Comparison of ENCODE assay signal across 21 cellular contexts in genomic region chr14:59698793-59699192, GRCh38.
DNase-seq lines count a peak whose midpoint lies in the region; ATAC-seq, FAIRE-seq and TF ChIP-seq lines count a peak whose summit lies in the region.
"Had no signal": no experiment of that assay in that cellular context is flagged by ENCODE, and none has a peak within 500 bp of the region (broad histone marks: within the 10 kb centered on the region; RNA-seq: fewer than 3 reads in every experiment).

No MANE protein-coding gene starts in this region.

- H3K36me3 ChIP-seq in liver (ENCODE audit: control insufficient read depth in 4 of 4, insufficient read depth in 3 of 4, low read depth in 1 of 4, low read length in 3 of 4) (no peaks in the 10 kb centered on the region), HepG2 (replicated peaks in 1 of 2; ENCODE audit: control insufficient read depth in 1 of 2, insufficient read depth in 2 of 2, low read length in 2 of 2) (no peaks in the 10 kb centered on the region), endodermal cell (ENCODE audit: control insufficient read depth, insufficient read depth, low read length) (no peaks in the 10 kb centered on the region)
- H3K36me3 ChIP-seq: cardiac muscle cell, neutrophil, Peyer's patch, stomach had no signal

- H3K9me3 ChIP-seq in liver (ENCODE audit: control insufficient read depth in 4 of 4, low read length in 3 of 4), result no peaks in the 10 kb centered on the region
- peaks cover 13% of the 10 kb centered on the region; the same call in 1 of the 2 replicates for H3K9me3 ChIP-seq in HepG2 (ENCODE audit: low read length)
- peaks cover 10% of the 10 kb centered on the region for H3K9me3 ChIP-seq in endodermal cell (ENCODE audit: control insufficient read depth, low read length)
- H3K9me3 ChIP-seq: neutrophil, Peyer's patch, stomach had no signal

- no TSS peak for BruUV-seq in HepG2 (replicated peaks; lab: Mats Ljungman, UMichigan)

- no peak overlapping the region for H3K9ac ChIP-seq in liver (ENCODE audit: low read depth in 1 of 2, low read length in 2 of 2)
- H3K9ac ChIP-seq in HepG2 (ENCODE audit: insufficient read depth, low read depth, low read length), result no peak overlapping the region
- no peak overlapping the region for H3K9ac ChIP-seq in endodermal cell (ENCODE audit: extremely low read depth, low read length, poor library complexity, severe bottlenecking)

- WGBS in liver, result 94% methylated on average over 2 of the region's 2 CpGs
- WGBS in HepG2 (ENCODE audit: low lambda C conversion rate), result 6% methylated on average over 2 of the region's 2 CpGs
- no CpG with 5 or more reads among the region's 2 CpGs for WGBS in endodermal cell (ENCODE audit: insufficient coverage in 1 of 2, insufficient read length in 1 of 2), 2 experiments

- H3K79me2 ChIP-seq in HepG2 (ENCODE audit: insufficient read depth, low read length), result no peaks in the 10 kb centered on the region

- no peak for TF ChIP-seq RAD21 in liver (IDR thresholded peaks at IDR 0.05)
- TF ChIP-seq RAD21 in HepG2 (CRISPR knock-in tag; IDR thresholded peaks at IDR 0.05), result no peak

- H3K27me3 ChIP-seq in liver (ENCODE audit: control insufficient read depth in 4 of 4, insufficient read depth in 4 of 4, low read length in 3 of 4), result no peaks in the 10 kb centered on the region
- no peaks in the 10 kb centered on the region for H3K27me3 ChIP-seq in HepG2 (ENCODE audit: control insufficient read depth in 1 of 2, insufficient read depth in 2 of 2, low read length in 2 of 2)
- peaks cover 8% of the 10 kb centered on the region for H3K27me3 ChIP-seq in endodermal cell (ENCODE audit: control insufficient read depth, insufficient read depth, low read length, poor library complexity, severe bottlenecking)
- H3K27me3 ChIP-seq: cardiac muscle cell, neutrophil, Peyer's patch, stomach had no signal

- TF ChIP-seq EP300 in HepG2 (IDR thresholded peaks at IDR 0.05; ENCODE audit: low read depth in 2 of 2, low read length in 2 of 2), result no peak
- TF ChIP-seq EP300 in HepG2 (CRISPR knock-in tag; IDR thresholded peaks at IDR 0.05; ENCODE audit: borderline replicate concordance), result no peak

- H3K36me3 Mint-ChIP-seq in endodermal cell (ENCODE audit: low read depth), result peaks cover 2% of the 10 kb centered on the region
- H3K36me3 Mint-ChIP-seq: activated naive CD4-positive, alpha-beta T cell treated with anti-CD3 and anti-CD28 coated beads, Interleukin-2, amount 10 ng/mL, durations not matched to agents 7 days and 5 days had no signal

- in situ Hi-C loops in HepG2 (cut with HindIII; ENCODE audit: extremely low pct_ligation_motif_present, low pct_unique_long_range_greater_than_20kb), result no loop called here

- intact Hi-C loops in HepG2 (cut with micrococcal nuclease; ENCODE audit: unreplicated experiment), result no loop called here

- CTCF ChIA-PET in HepG2 (lab: Yijun Ruan, JAX; ENCODE audit: low intra/inter-chr PET ratio, low total read pairs), result no interaction called here

- no peaks in the 10 kb centered on the region for H3K4me1 Mint-ChIP-seq in endodermal cell
- H3K4me1 Mint-ChIP-seq: activated naive CD4-positive, alpha-beta T cell treated with anti-CD3 and anti-CD28 coated beads, Interleukin-2, amount 10 ng/mL, durations not matched to agents 7 days and 5 days had no signal

- H3K4me3 Mint-ChIP-seq in endodermal cell, result no peak overlapping the region
- H3K4me3 Mint-ChIP-seq: activated naive CD4-positive, alpha-beta T cell treated with anti-CD3 and anti-CD28 coated beads, Interleukin-2, amount 10 ng/mL, durations not matched to agents 7 days and 5 days had no signal

- peaks cover 2% of the 10 kb centered on the region for H3K27me3 Mint-ChIP-seq in endodermal cell (ENCODE audit: insufficient read depth)

- POLR2A ChIA-PET in HepG2 (lab: Yijun Ruan, JAX), result no interaction called here

- H3K4me3 ChIP-seq in liver (ENCODE audit: low read depth in 1 of 3, low read length in 3 of 3) (no peak overlapping the region), HepG2 (replicated peaks in 1 of 3; ENCODE audit: insufficient read depth in 1 of 3, low read depth in 2 of 3, low read length in 3 of 3) (no peak overlapping the region), foreskin fibroblast (ENCODE audit: low read depth in 1 of 2, low read length in 2 of 2) (no peak overlapping the region), endodermal cell (ENCODE audit: low read length) (no peak overlapping the region)
- H3K4me3 ChIP-seq: cardiac muscle cell, Peyer's patch, stomach had no signal

- no peak overlapping the region for H2AFZ ChIP-seq in HepG2 (ENCODE audit: low read length)

- no peak for FAIRE-seq in HepG2 (lab: Jason Lieb, UNC)
- FAIRE-seq: G401.6 had no signal

- no peaks in the 10 kb centered on the region for H4K20me1 ChIP-seq in HepG2 (ENCODE audit: insufficient read depth, low read length)

- ATAC-seq in HepG2 (no peak), HG02571 (IDR thresholded peaks at IDR 0.05; ENCODE audit: unreplicated experiment) (no peak)
- ATAC-seq: left colon, right cardiac atrium had no signal

- TF ChIP-seq CTCF in liver (IDR thresholded peaks at IDR 0.05; ENCODE audit: low read depth, low read length, missing input control), result no peak
- TF ChIP-seq CTCF in HepG2 (CRISPR knock-in tag; IDR thresholded peaks at IDR 0.05), result no peak
- TF ChIP-seq CTCF in foreskin fibroblast (IDR thresholded peaks at IDR 0.05; ENCODE audit: low read depth, low read length), result no peak
- TF ChIP-seq CTCF in endodermal cell (conservative IDR thresholded peaks at IDR 0.05), result no peak

- DNase-seq in HepG2 (ENCODE audit: low spot score) (no peak), amniotic epithelial cell (ENCODE audit: low read depth) (peak; percentile 77), foreskin fibroblast (peak; percentile 14 to 58), endodermal cell (no peak), AG20443 (ENCODE audit: low spot score) (no peak), AG08396 (ENCODE audit: low spot score) (no peak)
- DNase-seq: activated CD4-positive, alpha-beta T cell treated with anti-CD3 and anti-CD28 coated beads, Interleukin-2, amount 50 U/mL, for 1 hour; activated naive CD4-positive, alpha-beta T cell treated with anti-CD3 and anti-CD28 coated beads, Interleukin-2, amount 10 ng/mL, durations not matched to agents 7 days and 5 days; effector memory CD4-positive, alpha-beta T cell; hypothalamus; left colon; NCI-H82; Peyer's patch; right cardiac atrium; stimulated activated CD4-positive, alpha-beta T cell treated with anti-CD3 and anti-CD28 coated beads, Interleukin-1b, Interleukin-23, amount 100 ng/mL, for 48 hours; stomach had no signal

- H3K4me1 ChIP-seq in liver (ENCODE audit: control insufficient read depth in 4 of 4, insufficient read depth in 4 of 4, low read length in 3 of 4), result peaks cover 0 to 2% (median 0%) of the 10 kb centered on the region in 4 donors
- H3K4me1 ChIP-seq in HepG2 (ENCODE audit: insufficient read depth, low read length), result no peaks in the 10 kb centered on the region
- no peaks in the 10 kb centered on the region for H3K4me1 ChIP-seq in endodermal cell (ENCODE audit: control insufficient read depth, insufficient read depth, low read length)
- H3K4me1 ChIP-seq: Peyer's patch, stomach had no signal

- no peak for TF ChIP-seq POLR2A in HepG2 (IDR thresholded peaks at IDR 0.05; ENCODE audit: insufficient read depth in 1 of 2, low read depth in 2 of 2, low read length in 2 of 2)

- H3K4me2 ChIP-seq in HepG2 (ENCODE audit: low read depth, low read length), result no peak overlapping the region

- H3K27ac ChIP-seq in liver (ENCODE audit: low read depth in 1 of 2, low read length in 2 of 2) (no peak overlapping the region), HepG2 (ENCODE audit: extremely low read length, insufficient read depth, low read length) (no peak overlapping the region), endodermal cell (ENCODE audit: low read depth, low read length) (no peak overlapping the region)
- H3K27ac ChIP-seq: cardiac muscle cell, Peyer's patch, stomach had no signal

- peaks cover 15% of the 10 kb centered on the region for H3K9me3 Mint-ChIP-seq in endodermal cell
- H3K9me3 Mint-ChIP-seq: activated naive CD4-positive, alpha-beta T cell treated with anti-CD3 and anti-CD28 coated beads, Interleukin-2, amount 10 ng/mL, durations not matched to agents 7 days and 5 days had no signal

- H3K27ac Mint-ChIP-seq in endodermal cell, result no peak overlapping the region
- H3K27ac Mint-ChIP-seq: activated naive CD4-positive, alpha-beta T cell treated with anti-CD3 and anti-CD28 coated beads, Interleukin-2, amount 10 ng/mL, durations not matched to agents 7 days and 5 days had no signal

TF ChIP-seq in liver, 16 proteins besides CTCF, POLR2A, EP300 and RAD21 (continues in another document):
- TF ChIP-seq YY1 (IDR thresholded peaks at IDR 0.05), result peak; percentile 8

TF ChIP-seq in HepG2, 621 proteins besides CTCF, POLR2A, EP300 and RAD21:
- no peak for TF ChIP-seq TFDP1 (CRISPR knock-in tag; IDR thresholded peaks at IDR 0.05; ENCODE audit: borderline replicate concordance)
- no peak for TF ChIP-seq ZNF251 (CRISPR knock-in tag; IDR thresholded peaks at IDR 0.05)
- no peak for TF ChIP-seq NPAS2 (CRISPR knock-in tag; IDR thresholded peaks at IDR 0.05; ENCODE audit: borderline replicate concordance)
- TF ChIP-seq ZNF781 (CRISPR knock-in tag; IDR thresholded peaks at IDR 0.05; ENCODE audit: borderline replicate concordance, not compliant biosample characterization), result no peak
- TF ChIP-seq, protein P1, sequence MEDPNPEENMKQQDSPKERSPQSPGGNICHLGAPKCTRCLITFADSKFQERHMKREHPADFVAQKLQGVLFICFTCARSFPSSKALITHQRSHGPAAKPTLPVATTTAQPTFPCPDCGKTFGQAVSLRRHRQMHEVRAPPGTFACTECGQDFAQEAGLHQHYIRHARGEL (CRISPR knock-in tag; IDR thresholded peaks at IDR 0.05), result no peak
- TF ChIP-seq FOXP1 (IDR thresholded peaks at IDR 0.05), result no peak
- TF ChIP-seq FOXP1 (CRISPR knock-in tag; IDR thresholded peaks at IDR 0.05), result no peak
- no peak for TF ChIP-seq ZNF264 (CRISPR knock-in tag; IDR thresholded peaks at IDR 0.05)

Comparison
In these comparisons a context has a peak if more than half of its experiments do, and no peak if none do; other contexts are left out.
1. DNase-seq: peak in amniotic epithelial cell (single experiment) and foreskin fibroblast (2 of 2); none in HepG2 (single experiment), endodermal cell (single experiment), AG20443 (single experiment) and AG08396 (single experiment).